ENCODE assay signal across 1 cellular context in the genomic region with DNA sequence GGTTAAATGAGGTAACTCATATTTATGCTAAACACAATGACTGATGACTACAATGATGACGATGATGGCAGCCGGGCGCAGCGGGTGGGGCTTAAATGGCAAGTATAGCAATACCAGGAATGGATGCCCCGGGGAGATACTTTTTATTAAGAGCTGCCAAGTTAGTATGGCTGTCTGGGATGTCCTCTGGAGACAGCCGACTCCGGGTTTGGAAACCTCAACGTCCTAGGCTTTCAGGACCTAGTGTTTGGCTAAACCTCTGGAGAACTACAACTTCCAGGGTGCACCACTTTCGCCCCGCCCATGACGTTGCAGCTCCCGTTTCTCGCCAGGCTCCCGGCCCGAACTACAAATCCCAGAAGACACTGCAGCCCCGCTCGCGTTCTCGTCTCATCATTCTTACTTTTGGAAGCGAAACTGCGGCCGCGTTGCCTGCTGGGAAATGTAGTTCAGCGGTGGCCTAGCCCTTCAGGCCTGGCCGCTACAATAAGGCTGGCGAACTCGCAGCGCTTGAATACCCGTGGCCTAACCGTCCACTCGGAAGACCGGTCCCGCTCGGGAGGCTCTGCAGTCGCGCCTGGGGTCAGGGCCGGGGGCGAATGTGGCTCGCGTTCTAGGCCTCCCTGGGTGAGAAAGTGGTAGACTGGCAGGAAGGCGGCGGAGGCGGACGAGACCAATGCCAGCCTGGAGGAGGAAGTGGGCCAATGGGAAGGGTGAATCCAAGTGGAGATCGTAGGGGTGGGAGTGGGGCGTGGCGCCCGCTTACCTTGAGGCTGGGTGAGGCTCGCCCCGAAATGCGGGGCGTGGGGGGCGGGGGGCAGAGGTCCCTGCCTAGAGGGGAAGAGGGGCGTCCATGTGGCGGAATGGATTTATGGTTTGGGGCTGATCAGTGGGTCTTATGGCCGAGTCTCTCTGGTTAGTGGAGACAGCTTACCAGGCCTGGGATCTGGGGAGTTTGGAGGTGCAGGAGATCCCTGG.
TF ChIP-seq lines count a peak whose summit lies in the region.

TSS of gene SMARCAL1 (plus strand) at position 463 of the 978 bp plus-strand sequence. CDS start 2,221 bp downstream, outside the sequence.

TF ChIP-seq in HEK293, 187 proteins besides CTCF, POLR2A, EP300 and RAD21 (continued from another document and continues in another):
- TF ChIP-seq, protein P1, sequence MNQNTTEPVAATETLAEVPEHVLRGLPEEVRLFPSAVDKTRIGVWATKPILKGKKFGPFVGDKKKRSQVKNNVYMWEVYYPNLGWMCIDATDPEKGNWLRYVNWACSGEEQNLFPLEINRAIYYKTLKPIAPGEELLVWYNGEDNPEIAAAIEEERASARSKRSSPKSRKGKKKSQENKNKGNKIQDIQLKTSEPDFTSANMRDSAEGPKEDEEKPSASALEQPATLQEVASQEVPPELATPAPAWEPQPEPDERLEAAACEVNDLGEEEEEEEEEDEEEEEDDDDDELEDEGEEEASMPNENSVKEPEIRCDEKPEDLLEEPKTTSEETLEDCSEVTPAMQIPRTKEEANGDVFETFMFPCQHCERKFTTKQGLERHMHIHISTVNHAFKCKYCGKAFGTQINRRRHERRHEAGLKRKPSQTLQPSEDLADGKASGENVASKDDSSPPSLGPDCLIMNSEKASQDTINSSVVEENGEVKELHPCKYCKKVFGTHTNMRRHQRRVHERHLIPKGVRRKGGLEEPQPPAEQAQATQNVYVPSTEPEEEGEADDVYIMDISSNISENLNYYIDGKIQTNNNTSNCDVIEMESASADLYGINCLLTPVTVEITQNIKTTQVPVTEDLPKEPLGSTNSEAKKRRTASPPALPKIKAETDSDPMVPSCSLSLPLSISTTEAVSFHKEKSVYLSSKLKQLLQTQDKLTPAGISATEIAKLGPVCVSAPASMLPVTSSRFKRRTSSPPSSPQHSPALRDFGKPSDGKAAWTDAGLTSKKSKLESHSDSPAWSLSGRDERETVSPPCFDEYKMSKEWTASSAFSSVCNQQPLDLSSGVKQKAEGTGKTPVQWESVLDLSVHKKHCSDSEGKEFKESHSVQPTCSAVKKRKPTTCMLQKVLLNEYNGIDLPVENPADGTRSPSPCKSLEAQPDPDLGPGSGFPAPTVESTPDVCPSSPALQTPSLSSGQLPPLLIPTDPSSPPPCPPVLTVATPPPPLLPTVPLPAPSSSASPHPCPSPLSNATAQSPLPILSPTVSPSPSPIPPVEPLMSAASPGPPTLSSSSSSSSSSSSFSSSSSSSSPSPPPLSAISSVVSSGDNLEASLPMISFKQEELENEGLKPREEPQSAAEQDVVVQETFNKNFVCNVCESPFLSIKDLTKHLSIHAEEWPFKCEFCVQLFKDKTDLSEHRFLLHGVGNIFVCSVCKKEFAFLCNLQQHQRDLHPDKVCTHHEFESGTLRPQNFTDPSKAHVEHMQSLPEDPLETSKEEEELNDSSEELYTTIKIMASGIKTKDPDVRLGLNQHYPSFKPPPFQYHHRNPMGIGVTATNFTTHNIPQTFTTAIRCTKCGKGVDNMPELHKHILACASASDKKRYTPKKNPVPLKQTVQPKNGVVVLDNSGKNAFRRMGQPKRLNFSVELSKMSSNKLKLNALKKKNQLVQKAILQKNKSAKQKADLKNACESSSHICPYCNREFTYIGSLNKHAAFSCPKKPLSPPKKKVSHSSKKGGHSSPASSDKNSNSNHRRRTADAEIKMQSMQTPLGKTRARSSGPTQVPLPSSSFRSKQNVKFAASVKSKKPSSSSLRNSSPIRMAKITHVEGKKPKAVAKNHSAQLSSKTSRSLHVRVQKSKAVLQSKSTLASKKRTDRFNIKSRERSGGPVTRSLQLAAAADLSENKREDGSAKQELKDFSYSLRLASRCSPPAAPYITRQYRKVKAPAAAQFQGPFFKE (tag by site-specific recombination; IDR thresholded peaks at IDR 0.05; ENCODE audit: borderline replicate concordance): no peak
- TF ChIP-seq, protein P2, sequence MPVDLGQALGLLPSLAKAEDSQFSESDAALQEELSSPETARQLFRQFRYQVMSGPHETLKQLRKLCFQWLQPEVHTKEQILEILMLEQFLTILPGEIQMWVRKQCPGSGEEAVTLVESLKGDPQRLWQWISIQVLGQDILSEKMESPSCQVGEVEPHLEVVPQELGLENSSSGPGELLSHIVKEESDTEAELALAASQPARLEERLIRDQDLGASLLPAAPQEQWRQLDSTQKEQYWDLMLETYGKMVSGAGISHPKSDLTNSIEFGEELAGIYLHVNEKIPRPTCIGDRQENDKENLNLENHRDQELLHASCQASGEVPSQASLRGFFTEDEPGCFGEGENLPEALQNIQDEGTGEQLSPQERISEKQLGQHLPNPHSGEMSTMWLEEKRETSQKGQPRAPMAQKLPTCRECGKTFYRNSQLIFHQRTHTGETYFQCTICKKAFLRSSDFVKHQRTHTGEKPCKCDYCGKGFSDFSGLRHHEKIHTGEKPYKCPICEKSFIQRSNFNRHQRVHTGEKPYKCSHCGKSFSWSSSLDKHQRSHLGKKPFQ (tag by site-specific recombination; IDR thresholded peaks at IDR 0.05): no peak
- TF ChIP-seq BCL11B (tag by site-specific recombination; IDR thresholded peaks at IDR 0.05; ENCODE audit: low read depth): no peak
- no peak for TF ChIP-seq ZNF157 (tag by site-specific recombination; IDR thresholded peaks at IDR 0.05)
- TF ChIP-seq ZNF670 (tag by site-specific recombination; IDR thresholded peaks at IDR 0.05; ENCODE audit: low read depth): no peak
- TF ChIP-seq REST (tag by site-specific recombination; IDR thresholded peaks at IDR 0.05): no peak
- TF ChIP-seq ZNF274 (IDR thresholded peaks at IDR 0.05; ENCODE audit: low read length): no peak
- no peak for TF ChIP-seq ZNF274 (tag by site-specific recombination; IDR thresholded peaks at IDR 0.05; ENCODE audit: borderline replicate concordance)
- no peak for TF ChIP-seq ZSCAN5A (tag by site-specific recombination; IDR thresholded peaks at IDR 0.05)
- no peak for TF ChIP-seq ZNF211 (tag by site-specific recombination; IDR thresholded peaks at IDR 0.05; ENCODE audit: low read depth)
- TF ChIP-seq, protein P3, sequence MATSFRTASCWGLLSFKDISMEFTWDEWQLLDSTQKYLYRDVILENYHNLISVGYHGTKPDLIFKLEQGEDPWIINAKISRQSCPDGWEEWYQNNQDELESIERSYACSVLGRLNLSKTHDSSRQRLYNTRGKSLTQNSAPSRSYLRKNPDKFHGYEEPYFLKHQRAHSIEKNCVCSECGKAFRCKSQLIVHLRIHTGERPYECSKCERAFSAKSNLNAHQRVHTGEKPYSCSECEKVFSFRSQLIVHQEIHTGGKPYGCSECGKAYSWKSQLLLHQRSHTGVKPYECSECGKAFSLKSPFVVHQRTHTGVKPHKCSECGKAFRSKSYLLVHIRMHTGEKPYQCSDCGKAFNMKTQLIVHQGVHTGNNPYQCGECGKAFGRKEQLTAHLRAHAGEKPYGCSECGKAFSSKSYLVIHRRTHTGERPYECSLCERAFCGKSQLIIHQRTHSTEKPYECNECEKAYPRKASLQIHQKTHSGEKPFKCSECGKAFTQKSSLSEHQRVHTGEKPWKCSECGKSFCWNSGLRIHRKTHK (tag by site-specific recombination; IDR thresholded peaks at IDR 0.05): no peak
- no peak for TF ChIP-seq FEZF1 (tag by site-specific recombination; IDR thresholded peaks at IDR 0.05)
- TF ChIP-seq ZNF132 (tag by site-specific recombination; IDR thresholded peaks at IDR 0.05; ENCODE audit: borderline replicate concordance): no peak
- no peak; the same call in 1 of the 2 replicates for TF ChIP-seq ZNF629 (tag by site-specific recombination; IDR thresholded peaks at IDR 0.05)
- TF ChIP-seq ZFP3 (tag by site-specific recombination; IDR thresholded peaks at IDR 0.05; ENCODE audit: low read depth): no peak
- no peak for TF ChIP-seq ZNF707 (tag by site-specific recombination; IDR thresholded peaks at IDR 0.05)
- TF ChIP-seq SCRT1 (tag by site-specific recombination; IDR thresholded peaks at IDR 0.05; ENCODE audit: borderline replicate concordance): no peak
- TF ChIP-seq ZNF624 (tag by site-specific recombination; IDR thresholded peaks at IDR 0.05): no peak
- TF ChIP-seq BCL11A (tag by site-specific recombination; IDR thresholded peaks at IDR 0.05; ENCODE audit: low read depth): no peak
- TF ChIP-seq OSR2 (tag by site-specific recombination; IDR thresholded peaks at IDR 0.05): no peak; the same call in 1 of the 2 replicates
- no peak for TF ChIP-seq ZNF175 (tag by site-specific recombination; IDR thresholded peaks at IDR 0.05)
- TF ChIP-seq ZNF114 (tag by site-specific recombination; IDR thresholded peaks at IDR 0.05): no peak
- peak; percentile 79 for TF ChIP-seq ZFHX2 (tag by site-specific recombination; conservative IDR thresholded peaks at IDR 0.05)
- no peak for TF ChIP-seq ZNF23 (tag by site-specific recombination; IDR thresholded peaks at IDR 0.05; ENCODE audit: borderline replicate concordance)
- no peak for TF ChIP-seq ZNF311 (tag by site-specific recombination; IDR thresholded peaks at IDR 0.05; ENCODE audit: borderline replicate concordance)
- no peak for TF ChIP-seq ZNF433 (tag by site-specific recombination; IDR thresholded peaks at IDR 0.05; ENCODE audit: low read depth)
- TF ChIP-seq ZNF174 (tag by site-specific recombination; IDR thresholded peaks at IDR 0.05): no peak
- TF ChIP-seq, protein P4, sequence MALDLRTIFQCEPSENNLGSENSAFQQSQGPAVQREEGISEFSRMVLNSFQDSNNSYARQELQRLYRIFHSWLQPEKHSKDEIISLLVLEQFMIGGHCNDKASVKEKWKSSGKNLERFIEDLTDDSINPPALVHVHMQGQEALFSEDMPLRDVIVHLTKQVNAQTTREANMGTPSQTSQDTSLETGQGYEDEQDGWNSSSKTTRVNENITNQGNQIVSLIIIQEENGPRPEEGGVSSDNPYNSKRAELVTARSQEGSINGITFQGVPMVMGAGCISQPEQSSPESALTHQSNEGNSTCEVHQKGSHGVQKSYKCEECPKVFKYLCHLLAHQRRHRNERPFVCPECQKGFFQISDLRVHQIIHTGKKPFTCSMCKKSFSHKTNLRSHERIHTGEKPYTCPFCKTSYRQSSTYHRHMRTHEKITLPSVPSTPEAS (tag by site-specific recombination; IDR thresholded peaks at IDR 0.05): no peak
- no peak for TF ChIP-seq TSHZ1 (tag by site-specific recombination; IDR thresholded peaks at IDR 0.05; ENCODE audit: borderline replicate concordance)
- TF ChIP-seq ZNF529 (tag by site-specific recombination; IDR thresholded peaks at IDR 0.05; ENCODE audit: insufficient replicate concordance): no peak
- peak; percentile 11; the same call in 1 of the 2 replicates for TF ChIP-seq ZSCAN30 (tag by site-specific recombination; IDR thresholded peaks at IDR 0.05)
- TF ChIP-seq ZNF677 (tag by site-specific recombination; IDR thresholded peaks at IDR 0.05): no peak
- TF ChIP-seq OVOL3 (tag by site-specific recombination; IDR thresholded peaks at IDR 0.05): 0 out of 2 replicates have a peak, but pooled peaks have one; percentile 48
- no peak for TF ChIP-seq ZNF510 (tag by site-specific recombination; IDR thresholded peaks at IDR 0.05; ENCODE audit: insufficient replicate concordance)
- TF ChIP-seq ZNF600 (tag by site-specific recombination; IDR thresholded peaks at IDR 0.05): no peak
- TF ChIP-seq YY2 (tag by site-specific recombination; IDR thresholded peaks at IDR 0.05): no peak
- TF ChIP-seq ZNF654 (tag by site-specific recombination; IDR thresholded peaks at IDR 0.05; ENCODE audit: low read depth): no peak
- no peak for TF ChIP-seq ZNF366 (tag by site-specific recombination; conservative IDR thresholded peaks at IDR 0.05)
